In the genomic region with DNA sequence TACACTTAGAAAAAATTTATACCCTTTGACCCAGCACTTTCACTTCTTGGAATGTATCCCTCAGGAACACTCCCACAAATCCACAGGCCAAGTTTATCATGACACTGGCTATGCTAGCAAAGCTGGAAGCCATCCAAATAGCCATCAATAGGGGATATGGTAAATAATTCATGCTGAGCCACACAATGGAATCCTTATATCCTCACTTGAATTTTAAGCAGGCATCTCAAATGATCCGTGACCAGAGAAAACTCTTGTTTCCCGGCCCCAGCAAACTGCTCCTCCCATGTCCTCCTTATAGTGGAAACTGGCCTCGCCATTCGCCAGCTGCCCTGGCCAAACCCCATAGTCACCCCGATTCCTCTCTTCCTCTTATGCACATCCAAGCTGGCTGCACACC, we compare ENCODE assay signal across 13 cellular contexts. TPM values are rescaled to one million over a fixed set of nuclear protein-coding genes. Genes with fewer than 3 reads are reported as not detected.
DNase-seq lines count a peak whose midpoint lies in the region; ATAC-seq and TF ChIP-seq lines count a peak whose summit lies in the region.
"Had no signal": no experiment of that assay in that cellular context is flagged by ENCODE, and none has a peak within 500 bp of the region (broad histone marks: within the 10 kb centered on the region; RNA-seq: fewer than 3 reads in every experiment).

No MANE protein-coding gene starts in this region.

- H3K4me1 ChIP-seq in GM23248 (ENCODE audit: insufficient read depth) = no peaks in the 10 kb centered on the region

- H3K27ac Mint-ChIP-seq in WTC11 = peak overlapping the region; percentile 82
- H3K27ac Mint-ChIP-seq: naive thymus-derived CD8-positive, alpha-beta T cell had no signal

- no peak overlapping the region for H3K9ac ChIP-seq in GM23248

- in situ Hi-C loops in GM23248 (cut with MboI) = no loop called here

- H3K27ac ChIP-seq in GM23248 = no peak overlapping the region
- H3K27ac ChIP-seq: esophagus muscularis mucosa, HL-60, SK-N-MC had no signal

- H3K79me2 ChIP-seq in GM23248 (ENCODE audit: insufficient read depth) = no peaks in the 10 kb centered on the region

- H3K36me3 Mint-ChIP-seq in WTC11 = peaks cover 18% of the 10 kb centered on the region; the same call in 1 of the 2 replicates
- H3K36me3 Mint-ChIP-seq: naive thymus-derived CD8-positive, alpha-beta T cell had no signal

- no peaks in the 10 kb centered on the region for H4K20me1 ChIP-seq in GM23248 (ENCODE audit: insufficient read depth)

- no peaks in the 10 kb centered on the region for H3K9me3 Mint-ChIP-seq in WTC11
- H3K9me3 Mint-ChIP-seq: naive thymus-derived CD8-positive, alpha-beta T cell had no signal

- no peak overlapping the region for H3K4me2 ChIP-seq in GM23248 (ENCODE audit: unreplicated experiment)

- no peaks in the 10 kb centered on the region for H3K9me2 ChIP-seq in GM23248 (ENCODE audit: insufficient read depth)

- H3K4me3 ChIP-seq in GM23248 = no peak overlapping the region
- H3K4me3 ChIP-seq: esophagus muscularis mucosa, SK-N-MC had no signal

- H2AFZ ChIP-seq in GM23248 = no peak overlapping the region

- POLR2A ChIA-PET in WTC11 (lab: Charles Lee) = no interaction called here

- peak; percentile 93 for DNase-seq in HT-29 (ENCODE audit: low spot score)
- peak; percentile 76 for DNase-seq in NCI-H2196 (lab: John Stamatoyannopoulos, UW; ENCODE audit: unreplicated experiment)
- peak; percentile 37 for DNase-seq in WTC11 (ENCODE audit: low spot score)
- peak; percentile 85 for DNase-seq in pons (ENCODE audit: low spot score)
- no peak for DNase-seq in GM23248
- no peak for DNase-seq in NK-92 treated with Interleukin-12 subunit alpha and Interleukin-12 subunit beta, amount 100 ng/mL, for 24 hours (lab: John Stamatoyannopoulos, UW)
- DNase-seq: activated gamma-delta T cell; naive thymus-derived CD8-positive, alpha-beta T cell; NCI-H1436 treated with DMSO at 0.1 percent for 48 hours had no signal

- no peaks in the 10 kb centered on the region for H3K9me3 ChIP-seq in GM23248 (ENCODE audit: low read depth)
- H3K9me3 ChIP-seq: esophagus muscularis mucosa had no signal

- H3K4me3 Mint-ChIP-seq in WTC11 = no peak overlapping the region
- H3K4me3 Mint-ChIP-seq: naive thymus-derived CD8-positive, alpha-beta T cell had no signal

- ATAC-seq in WTC11 (peak; percentile 51), GM19467 (IDR thresholded peaks at IDR 0.05; ENCODE audit: unreplicated experiment) (no peak)
- ATAC-seq: naive thymus-derived CD8-positive, alpha-beta T cell had no signal

- H3K36me3 ChIP-seq in GM23248 (ENCODE audit: low read depth) = no peaks in the 10 kb centered on the region

- CTCF ChIA-PET in WTC11 (lab: Charles Lee) = interaction anchor here (0.6 to 1.3 kb wide), 2 partner anchors 9 to 226 kb away, joined by 4 to 5 read pairs; no protein-coding TSS in a partner anchor

- H3K4me1 Mint-ChIP-seq in WTC11 = peaks cover 49% of the 10 kb centered on the region

- no peaks in the 10 kb centered on the region for H3F3A ChIP-seq in GM23248 (ENCODE audit: insufficient read depth)

- H3K27me3 Mint-ChIP-seq in WTC11 (ENCODE audit: low read depth) = no peaks in the 10 kb centered on the region

- WGBS in GM23248 (ENCODE audit: low coverage in 1 of 2, low lambda C conversion rate in 2 of 2, missing lambda C conversion rate in 2 of 2), 2 experiments = 67 to 75% methylated on average over 5 of the region's 5 CpGs

- no peak for TF ChIP-seq CTCF in WTC11 (IDR thresholded peaks at IDR 0.05)

- no peaks in the 10 kb centered on the region for H3K27me3 ChIP-seq in GM23248 (replicated peaks; ENCODE audit: insufficient read depth)
- H3K27me3 ChIP-seq: esophagus muscularis mucosa had no signal

TF ChIP-seq in WTC11, 78 proteins besides CTCF, POLR2A, EP300 and RAD21:
- TF ChIP-seq, protein P1, sequence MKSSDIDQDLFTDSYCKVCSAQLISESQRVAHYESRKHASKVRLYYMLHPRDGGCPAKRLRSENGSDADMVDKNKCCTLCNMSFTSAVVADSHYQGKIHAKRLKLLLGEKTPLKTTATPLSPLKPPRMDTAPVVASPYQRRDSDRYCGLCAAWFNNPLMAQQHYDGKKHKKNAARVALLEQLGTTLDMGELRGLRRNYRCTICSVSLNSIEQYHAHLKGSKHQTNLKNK (CRISPR knock-in tag; IDR thresholded peaks at IDR 0.05) = peak; percentile 81; the same call in 1 of the 2 replicates
- no peak for TF ChIP-seq CBFB (CRISPR knock-in tag; IDR thresholded peaks at IDR 0.05; ENCODE audit: low read depth)

RNA-seq across cellular contexts. Expression of a gene that starts 37.6 kb away (rescaled TPM):
- 0.21 TPM in 1 of 2 replicates, not detected in the other for total RNA-seq in HT-29 (2014; rRNA removed; shearing (Covaris generic))
- total RNA-seq in WTC11 (2021) = 52.3 to 71.3 TPM (median 66.3 TPM) in 3 replicates
- total RNA-seq in GM23248 (2014; rRNA removed; shearing (Covaris generic)) = not detected in 2 replicates
- polyA plus RNA-seq in GM23248 (2016; fragmentation: Nextera tagmentation; extraction: Ambion mirVana) = not detected in 2 replicates
- polyA plus RNA-seq: naive thymus-derived CD8-positive, alpha-beta T cell had no signal

RNA-seq across cellular contexts. Expression of a gene that starts 38.4 kb away (rescaled TPM):
- 0.10 and 0.66 TPM in 2 replicates for total RNA-seq in HT-29 (2014; rRNA removed; shearing (Covaris generic))
- total RNA-seq in WTC11 (2021) = 28.2 to 34.2 TPM (median 30.9 TPM) in 3 replicates
- total RNA-seq in GM23248 (2014; rRNA removed; shearing (Covaris generic)) = 0.11 and 0.63 TPM in 2 replicates
- 0.34 and 0.36 TPM in 2 replicates for polyA plus RNA-seq in GM23248 (2016; fragmentation: Nextera tagmentation; extraction: Ambion mirVana)

RNA-seq across cellular contexts. Expression of a gene that starts 43.5 kb away (rescaled TPM):
- 44.5 and 48.5 TPM in 2 replicates for total RNA-seq in HT-29 (2014; rRNA removed; shearing (Covaris generic))
- 30.6 to 34.0 TPM (median 33.4 TPM) in 3 replicates for total RNA-seq in WTC11 (2021)
- total RNA-seq in GM23248 (2014; rRNA removed; shearing (Covaris generic)) = 16.1 and 19.5 TPM in 2 replicates
- polyA plus RNA-seq in GM23248 (2016; fragmentation: Nextera tagmentation; extraction: Ambion mirVana) = 14.8 and 16.6 TPM in 2 replicates

Comparison
In these comparisons a context has a peak if more than half of its experiments do, and no peak if none do; other contexts are left out.
1. DNase-seq: peak in HT-29 (single experiment), NCI-H2196 (single experiment), WTC11 (single experiment) and pons (single experiment); none in GM23248 (single experiment) and NK-92 treated with Interleukin-12 subunit alpha and Interleukin-12 subunit beta, amount 100 ng/mL, for 24 hours (single experiment).
2. RNA of a gene that starts 37.6 kb away (total RNA-seq): 52.3 to 71.3 TPM in WTC11; 0.21 TPM in HT-29 and not detected in GM23248; every median in the first group is over 10 times any median in the second.
3. RNA of a gene that starts 38.4 kb away (total RNA-seq): 28.2 to 34.2 TPM in WTC11; 0.10 to 0.66 TPM in HT-29 and 0.11 to 0.63 TPM in GM23248; every median in the first group is over 10 times any median in the second.